19 cellular contexts compared by ENCODE assay signal in genomic region chr21:41686664-41687063, GRCh38.
DNase-seq lines count a peak whose midpoint lies in the region; ATAC-seq, FAIRE-seq and TF ChIP-seq lines count a peak whose summit lies in the region.
"Had no signal": no experiment of that assay in that cellular context is flagged by ENCODE, and none has a peak within 500 bp of the region (broad histone marks: within the 10 kb centered on the region; RNA-seq: fewer than 3 reads in every experiment).

No MANE protein-coding gene starts in this region.

- no peaks in the 10 kb centered on the region for H4K20me1 ChIP-seq in PC-9 (ENCODE audit: insufficient read depth)
- H4K20me1 ChIP-seq in keratinocyte (ENCODE audit: control insufficient read depth, extremely low read depth, insufficient read depth, low read length) = no peaks in the 10 kb centered on the region

- ATAC-seq in Right ventricle myocardium inferior = no peak
- no peak for ATAC-seq in Right ventricle myocardium superior (ENCODE audit: poor library complexity)

- H3K9me1 ChIP-seq in keratinocyte (ENCODE audit: control insufficient read depth, extremely low read depth, insufficient read depth, low read length) = no peaks in the 10 kb centered on the region

- no peak overlapping the region for H3K4me3 ChIP-seq in PC-9
- no peak overlapping the region for H3K4me3 ChIP-seq in keratinocyte (ENCODE audit: control insufficient read depth in 2 of 3, extremely low read depth in 1 of 3, insufficient read depth in 2 of 3, low read depth in 1 of 3, low read length in 3 of 3)
- H3K4me3 ChIP-seq: HAP-1 had no signal

- BruUV-seq in PC-9 (replicated peaks; lab: Mats Ljungman, UMichigan) = no TSS peak

- H3K27ac ChIP-seq in PC-9 (peak overlapping the region; percentile 99), keratinocyte (ENCODE audit: control insufficient read depth, insufficient read depth, low read length) (no peak overlapping the region)

- H2AFZ ChIP-seq in PC-9 (no peak overlapping the region), keratinocyte (ENCODE audit: control insufficient read depth, low read length) (no peak overlapping the region)

- CTCF ChIA-PET in PC-9 (lab: Charles Lee) = no interaction called here

- H3K4me1 Mint-ChIP-seq in type B pancreatic cell (ENCODE audit: unreplicated experiment) = peaks cover 30% of the 10 kb centered on the region
- no peaks in the 10 kb centered on the region for H3K4me1 Mint-ChIP-seq in activated T-cell treated with anti-CD3 and anti-CD28 coated beads, Interleukin-2, amount 50 U/mL, for 24 hours (ENCODE audit: low read depth)
- H3K4me1 Mint-ChIP-seq: B cell; CD4-positive, alpha-beta memory T cell had no signal

- H3K9me3 ChIP-seq in PC-9 (ENCODE audit: insufficient read depth, low read depth) = no peaks in the 10 kb centered on the region
- H3K9me3 ChIP-seq in keratinocyte (ENCODE audit: control insufficient read depth, low read depth, low read length) = no peaks in the 10 kb centered on the region
- H3K9me3 ChIP-seq: HAP-1 had no signal

- no peaks in the 10 kb centered on the region for H3K36me3 ChIP-seq in PC-9 (ENCODE audit: low read depth)
- H3K36me3 ChIP-seq in keratinocyte (ENCODE audit: control insufficient read depth in 2 of 2, extremely low read depth in 1 of 2, insufficient read depth in 2 of 2, low read length in 2 of 2) = no peaks in the 10 kb centered on the region
- H3K36me3 ChIP-seq: HAP-1 had no signal

- POLR2A ChIA-PET in PC-9 (lab: Charles Lee; ENCODE audit: unreplicated experiment) = no interaction called here

- H3K4me1 ChIP-seq in PC-9 (replicated peaks; ENCODE audit: insufficient read depth) (peaks cover 72% of the 10 kb centered on the region), keratinocyte (ENCODE audit: control insufficient read depth, extremely low read depth, insufficient read depth, low read length) (peaks cover 54% of the 10 kb centered on the region)
- H3K4me1 ChIP-seq: HAP-1 had no signal

- DNase-seq in Right ventricle myocardium inferior (ENCODE audit: missing footprints) = peak; percentile 11
- DNase-seq in Right ventricle myocardium superior = no peak
- no peak for DNase-seq in PC-9
- no peak for DNase-seq in keratinocyte (ENCODE audit: low read depth, low spot score)
- DNase-seq in type B pancreatic cell (ENCODE audit: extremely low spot score, unreplicated experiment) = no peak
- no peak for DNase-seq in NCI-H526 (lab: John Stamatoyannopoulos, UW)
- DNase-seq in NK-92 (lab: John Stamatoyannopoulos, UW; ENCODE audit: unreplicated experiment) = no peak
- no peak for DNase-seq in activated T-cell treated with anti-CD3 and anti-CD28 coated beads, Interleukin-2, amount 50 U/mL, for 24 hours
- DNase-seq: C1 segment of cervical spinal cord; CD4-positive, alpha-beta memory T cell; DMS153; DMS79 treated with DMSO at 0.1 percent for 48 hours; EL had no signal

- peaks cover 56% of the 10 kb centered on the region for H3F3A ChIP-seq in PC-9 (ENCODE audit: insufficient read depth, low read depth)

- no peaks in the 10 kb centered on the region for H3K27me3 Mint-ChIP-seq in type B pancreatic cell
- H3K27me3 Mint-ChIP-seq in activated T-cell treated with anti-CD3 and anti-CD28 coated beads, Interleukin-2, amount 50 U/mL, for 24 hours = peaks cover 23% of the 10 kb centered on the region

- no peaks in the 10 kb centered on the region for H3K36me3 Mint-ChIP-seq in type B pancreatic cell
- no peaks in the 10 kb centered on the region for H3K36me3 Mint-ChIP-seq in activated T-cell treated with anti-CD3 and anti-CD28 coated beads, Interleukin-2, amount 50 U/mL, for 24 hours (ENCODE audit: low read depth)
- H3K36me3 Mint-ChIP-seq: CD4-positive, alpha-beta memory T cell had no signal

- H3K4me2 ChIP-seq in PC-9 (peak overlapping the region; percentile 73; the same call in 1 of the 2 replicates), keratinocyte (ENCODE audit: control insufficient read depth, extremely low read depth, insufficient read depth, low read depth, low read length) (no peak overlapping the region)

- no peaks in the 10 kb centered on the region for H3K27me3 ChIP-seq in PC-9 (ENCODE audit: insufficient read depth, low read depth)
- peaks cover 4% of the 10 kb centered on the region for H3K27me3 ChIP-seq in keratinocyte (ENCODE audit: control insufficient read depth, extremely low read depth, insufficient read depth, low read length)

- intact Hi-C loops in Right ventricle myocardium inferior (cut with DNase I) = no loop called here
- intact Hi-C loops in Right ventricle myocardium superior (cut with DNase I) = no loop called here
- intact Hi-C loops in PC-9 (cut with micrococcal nuclease; ENCODE audit: unreplicated experiment) = no loop called here

- no peaks in the 10 kb centered on the region for H3K9me2 ChIP-seq in PC-9 (ENCODE audit: insufficient read depth)

- no peak overlapping the region for H3K4me3 Mint-ChIP-seq in type B pancreatic cell
- H3K4me3 Mint-ChIP-seq in activated T-cell treated with anti-CD3 and anti-CD28 coated beads, Interleukin-2, amount 50 U/mL, for 24 hours = no peak overlapping the region
- H3K4me3 Mint-ChIP-seq: B cell; CD4-positive, alpha-beta memory T cell had no signal

- H3K9me3 Mint-ChIP-seq in type B pancreatic cell = no peaks in the 10 kb centered on the region
- H3K9me3 Mint-ChIP-seq in activated T-cell treated with anti-CD3 and anti-CD28 coated beads, Interleukin-2, amount 50 U/mL, for 24 hours = no peaks in the 10 kb centered on the region

- dilution Hi-C loops in keratinocyte (cut with MboI; ENCODE audit: extremely low pct_ligation_motif_present, low sequenced_read_pairs) = no loop called here

- TF ChIP-seq CTCF in PC-9 (conservative IDR thresholded peaks at IDR 0.05) = no peak
- no peak for TF ChIP-seq CTCF in keratinocyte (optimal IDR thresholded peaks at IDR 0.05 in 1 of 3, IDR thresholded peaks at IDR 0.05 in 1 of 3, conservative IDR thresholded peaks at IDR 0.05 in 1 of 3; ENCODE audit: extremely low read depth in 1 of 3, insufficient read depth in 2 of 3, low read length in 3 of 3)
- no peak for TF ChIP-seq CTCF in type B pancreatic cell (conservative IDR thresholded peaks at IDR 0.05)

- H3K79me2 ChIP-seq in PC-9 (ENCODE audit: low read depth) (peaks cover 15% of the 10 kb centered on the region; the same call in 1 of the 2 replicates), keratinocyte (ENCODE audit: control insufficient read depth, insufficient read depth, low read length) (no peaks in the 10 kb centered on the region)

- FAIRE-seq in keratinocyte (lab: Jason Lieb, UNC) = peak; percentile 76
- FAIRE-seq: D721Med, G401.6, GM12891, H1 had no signal

- peak overlapping the region; percentile 18 for H3K27ac Mint-ChIP-seq in type B pancreatic cell
- H3K27ac Mint-ChIP-seq in activated T-cell treated with anti-CD3 and anti-CD28 coated beads, Interleukin-2, amount 50 U/mL, for 24 hours = no peak overlapping the region
- H3K27ac Mint-ChIP-seq: B cell; CD4-positive, alpha-beta memory T cell had no signal

- no peak overlapping the region for H3K9ac ChIP-seq in keratinocyte (ENCODE audit: control insufficient read depth, extremely low read depth, insufficient read depth, low read length)
